In genomic region chr2:96209011-96209728, GRCh38 we compare ENCODE assay signal across 8 cellular contexts. TPM values are rescaled to one million over a fixed set of nuclear protein-coding genes. Genes with fewer than 3 reads are reported as not detected.
DNase-seq lines count a peak whose midpoint lies in the region; ATAC-seq, FAIRE-seq and TF ChIP-seq lines count a peak whose summit lies in the region.

No MANE protein-coding gene starts in this region.

- FAIRE-seq in pancreas (lab: Jason Lieb, UNC): no peak

- H3K4me1 ChIP-seq in ES-I3 (ENCODE audit: insufficient read depth, low read length): 0 out of 2 replicates have a peak, but pooled peaks cover 7% of the 10 kb centered on the region
- peaks cover 15 to 35% (median 24%) of the 10 kb centered on the region in 3 donors for H3K4me1 ChIP-seq in pancreas

- H3K9me3 ChIP-seq in ES-I3 (ENCODE audit: control insufficient read depth, insufficient read depth, low read length): no peaks in the 10 kb centered on the region
- H3K9me3 ChIP-seq in pancreas: no peaks in the 10 kb centered on the region

- H3K27ac ChIP-seq in epithelial cell of prostate (peak overlapping the region; percentile 84), pancreas (peak overlapping the region; percentile 97 to 99 (median 98))

- DNase-seq in epithelial cell of prostate (ENCODE audit: low read depth, low spot score) (no peak), pancreas (no peak), NCI-H526 (lab: John Stamatoyannopoulos, UW) (no peak), CD1c-positive myeloid dendritic cell (ENCODE audit: extremely low spot score) (no peak)

- H3K36me3 ChIP-seq in ES-I3 (ENCODE audit: insufficient read depth, low read length) (no peaks in the 10 kb centered on the region), pancreas (no peaks in the 10 kb centered on the region)

- H3K27me3 ChIP-seq in pancreas: no peaks in the 10 kb centered on the region

- TF ChIP-seq CTCF in pancreas (IDR thresholded peaks at IDR 0.05): no peak

- H3K9ac ChIP-seq in ES-I3 (ENCODE audit: low read depth, low read length): peak overlapping the region; percentile 98

- 5 to 6% methylated on average over 21 of the region's 21 CpGs for WGBS in pancreas, 2 donors

- H3K4me3 ChIP-seq in pancreas: peak overlapping the region; percentile 89 to 98 (median 94)

- ATAC-seq in pancreas (no peak), GM21515 (IDR thresholded peaks at IDR 0.05; ENCODE audit: unreplicated experiment) (no peak), GM21447 (IDR thresholded peaks at IDR 0.05; ENCODE audit: unreplicated experiment) (no peak)

- intact Hi-C loops in pancreas (cut with DNase I): loop anchor here in 2 of 3 donors (10.0 kb wide), 1 partner anchor 56 kb away; the partner anchor contains the start of genes CIAO1 (in 2 of the 2) and TMEM127 (in 2 of the 2)

TF ChIP-seq in PFSK-1, 5 proteins besides CTCF, POLR2A, EP300 and RAD21:
- TF ChIP-seq FOXP2 (optimal IDR thresholded peaks at IDR 0.05; ENCODE audit: borderline replicate concordance, extremely low read depth, extremely low read length, insufficient read depth) (no peak), TAF1 (IDR thresholded peaks at IDR 0.05; ENCODE audit: borderline replicate concordance, insufficient read depth, low read length) (peak; percentile 74; the same call in 1 of the 2 replicates)
TF ChIP-seq in PFSK-1: peak in this region for 1.

RNA-seq across cellular contexts. Expression of gene STARD7, which starts 0.5 kb away (rescaled TPM):
- polyA plus RNA-seq in PFSK-1 (2012; ENCODE audit: insufficient read length, low read depth): 80.4 TPM
- total RNA-seq in pancreas: 10 to 100 TPM; 37.1 to 65.1 (median 58.5) TPM
- 10 to 100 TPM; 21.7 to 29.5 TPM for polyA plus RNA-seq in pancreas

RNA-seq across cellular contexts. Expression of gene TMEM127, which starts 56.6 kb away (rescaled TPM):
- polyA plus RNA-seq in PFSK-1 (2012; ENCODE audit: insufficient read length, low read depth): 33.5 TPM
- total RNA-seq in pancreas: 10 to 100 TPM; 20.1 to 38.4 (median 24.9) TPM
- polyA plus RNA-seq in pancreas: 10 to 100 TPM in 1 of 2 donors, 1 to 10 TPM in 1; 8.2 to 12.6 TPM

RNA-seq across cellular contexts. Expression of gene CIAO1, which starts 56.9 kb away (rescaled TPM):
- polyA plus RNA-seq in PFSK-1 (2012; ENCODE audit: insufficient read length, low read depth): 102 TPM
- total RNA-seq in pancreas: 10 to 100 TPM; 25.2 to 34.4 (median 29.3) TPM
- 10 to 100 TPM; 25.0 to 40.0 TPM for polyA plus RNA-seq in pancreas
